Comparison of ENCODE assay signal across 26 cellular contexts in genomic region chr15:96764946-96765345, GRCh38.
"Had no signal": no experiment of that assay in that cellular context is flagged by ENCODE, and none has a peak within 500 bp of the region (broad histone marks: within the 10 kb centered on the region; RNA-seq: fewer than 3 reads in every experiment).

No MANE protein-coding gene starts in this region.

- H3K4me3 Mint-ChIP-seq: mesothelial cell of epicardium; naive B cell; natural killer cell; nephron progenitor cell; neural progenitor cell; stimulated activated memory B cell treated with anti-CD40 and anti-IgM and Interleukin-4, amounts not matched to agents 10 μg/mL and 1 μg/mL and 100 μg/mL, for 72 hours; stimulated activated naive CD8-positive, alpha-beta T cell treated with anti-CD3 and anti-CD28 coated beads, Interleukin-15, amount 100 ng/mL, for 72 hours had no signal

- H2AFZ ChIP-seq: neural progenitor cell had no signal

- H3K9me3 Mint-ChIP-seq: mesothelial cell of epicardium; natural killer cell; stimulated activated memory B cell treated with anti-CD40 and anti-IgM and Interleukin-4, amounts not matched to agents 10 μg/mL and 1 μg/mL and 100 μg/mL, for 72 hours; stimulated activated naive CD8-positive, alpha-beta T cell treated with anti-CD3 and anti-CD28 coated beads, Interleukin-15, amount 100 ng/mL, for 72 hours had no signal

- H3K9ac ChIP-seq: neural progenitor cell had no signal

- DNase-seq: hippocampal formation; kidney; left ventricle myocardium inferior; mesendoderm; naive B cell; natural killer cell; nephron progenitor cell; ovary; right lobe of liver; stimulated activated CD4-positive, alpha-beta T cell treated with anti-CD3 and anti-CD28 coated beads, Interleukin-1b, Interleukin-23, amount 100 ng/mL, for 48 hours; stimulated activated CD4-positive, alpha-beta T cell treated with anti-CD3 and anti-CD28 coated beads, Interleukin-2, amount 100 ng/mL, for 48 hours; stimulated activated CD4-positive, alpha-beta T cell treated with anti-CD3 and anti-CD28 coated beads, Interleukin-4, amount 100 ng/mL, for 4 hours; stimulated activated CD8-positive, alpha-beta memory T cell treated with anti-CD3 and anti-CD28 coated beads, Interleukin-4, amount 100 ng/mL, for 48 hours; stimulated activated naive CD4-positive, alpha-beta T cell treated with Interleukin-2 at 50 U/mL for 16 hours; stimulated activated naive CD8-positive, alpha-beta T cell treated with anti-CD3 and anti-CD28 coated beads, Interleukin-15, amount 100 ng/mL, for 72 hours; substantia nigra had no signal

- H3K36me3 Mint-ChIP-seq: mesothelial cell of epicardium; naive B cell; natural killer cell; neural progenitor cell; stimulated activated memory B cell treated with anti-CD40 and anti-IgM and Interleukin-4, amounts not matched to agents 10 μg/mL and 1 μg/mL and 100 μg/mL, for 72 hours had no signal

- H3K36me3 ChIP-seq: left ventricle myocardium inferior, neural progenitor cell, ovary, right atrium auricular region, right lobe of liver, tibial nerve, upper lobe of left lung, vagina had no signal

- H3K27ac Mint-ChIP-seq: mesothelial cell of epicardium; naive B cell; natural killer cell; nephron progenitor cell; neural progenitor cell; progenitor cell of endocrine pancreas; stimulated activated memory B cell treated with anti-CD40 and anti-IgM and Interleukin-4, amounts not matched to agents 10 μg/mL and 1 μg/mL and 100 μg/mL, for 72 hours; stimulated activated naive CD8-positive, alpha-beta T cell treated with anti-CD3 and anti-CD28 coated beads, Interleukin-15, amount 100 ng/mL, for 72 hours had no signal

- H3K4me1 Mint-ChIP-seq: mesothelial cell of epicardium; naive B cell; natural killer cell; neural progenitor cell; stimulated activated memory B cell treated with anti-CD40 and anti-IgM and Interleukin-4, amounts not matched to agents 10 μg/mL and 1 μg/mL and 100 μg/mL, for 72 hours; stimulated activated naive CD8-positive, alpha-beta T cell treated with anti-CD3 and anti-CD28 coated beads, Interleukin-15, amount 100 ng/mL, for 72 hours had no signal

- H3K27me3 Mint-ChIP-seq: naive B cell; stimulated activated memory B cell treated with anti-CD40 and anti-IgM and Interleukin-4, amounts not matched to agents 10 μg/mL and 1 μg/mL and 100 μg/mL, for 72 hours; stimulated activated naive CD8-positive, alpha-beta T cell treated with anti-CD3 and anti-CD28 coated beads, Interleukin-15, amount 100 ng/mL, for 72 hours had no signal

- H3K27ac ChIP-seq: left ventricle myocardium inferior, neural progenitor cell, ovary, right atrium auricular region, right lobe of liver, tibial nerve, upper lobe of left lung, vagina had no signal

- H3K4me3 ChIP-seq: left ventricle myocardium inferior, lung, neural progenitor cell, ovary, right atrium auricular region, right lobe of liver, smooth muscle cell, tibial nerve, upper lobe of left lung, vagina had no signal

- H3K4me2 ChIP-seq: neural progenitor cell, smooth muscle cell had no signal

- H3K27me3 ChIP-seq: neural progenitor cell, ovary, right atrium auricular region, right lobe of liver, tibial nerve, upper lobe of left lung, vagina had no signal

- H3K9me3 ChIP-seq: left ventricle myocardium inferior, ovary, right atrium auricular region, right lobe of liver, tibial nerve, upper lobe of left lung, vagina had no signal

- H3K4me1 ChIP-seq: left ventricle myocardium inferior, right atrium auricular region, right lobe of liver, tibial nerve, upper lobe of left lung, vagina had no signal
